30 cellular contexts compared by ENCODE assay signal in genomic region chr7:29639386-29639785, GRCh38.
"Had no signal": no experiment of that assay in that cellular context is flagged by ENCODE, and none has a peak within 500 bp of the region (broad histone marks: within the 10 kb centered on the region; RNA-seq: fewer than 3 reads in every experiment).

No MANE protein-coding gene starts in this region.

- H3K36me3 ChIP-seq: left lung, lower lobe of right lung, pancreas, prostate gland, suprapubic skin, thoracic aorta, tibial artery, upper lobe of right lung had no signal

- FAIRE-seq: islet of Langerhans, kidney, pancreas, urothelium cell line had no signal

- H3K27ac ChIP-seq: left lung, lower lobe of right lung, pancreas, prostate gland, skin epidermis, suprapubic skin, thoracic aorta, tibial artery, upper lobe of right lung had no signal

- H3K4me1 ChIP-seq: left lung, lower lobe of right lung, pancreas, prostate gland, upper lobe of right lung had no signal

- H3K9me3 ChIP-seq: left lung, lower lobe of right lung, pancreas, prostate gland, suprapubic skin, thoracic aorta, tibial artery, upper lobe of right lung had no signal

- ATAC-seq: left colon; left lung; lower lobe of right lung; natural killer cell; pancreas; right cardiac atrium; sciatic nerve; stimulated activated naive B cell treated with anti-CD40 and anti-IgM and Interleukin-4, amounts not matched to agents 10 μg/mL and 1 μg/mL and 100 μg/mL, for 72 hours; stimulated activated naive CD8-positive, alpha-beta T cell treated with anti-CD3 and anti-CD28 coated beads, Interleukin-15, Interleukin-2, amounts not matched to agents 100 U/mL and 50 U/mL, for 24 hours; upper lobe of right lung had no signal

- H3K27me3 ChIP-seq: left lung, pancreas, suprapubic skin, tibial artery, upper lobe of right lung had no signal

- H3K4me3 ChIP-seq: left lung, lower lobe of right lung, pancreas, prostate gland, skin epidermis, suprapubic skin, thoracic aorta, tibial artery, upper lobe of right lung had no signal

- DNase-seq: immature natural killer cell; kidney; left colon; left lung; lower lobe of right lung; mammary epithelial cell; mesenchymal stem cell; naive B cell; natural killer cell; nucleus accumbens; pancreas; posterior cingulate gyrus; retina; right cardiac atrium; stimulated activated CD4-positive, alpha-beta T cell treated with anti-CD3 and anti-CD28 coated beads, Interleukin-12 subunit alpha, Interleukin-12 subunit beta, amount 100 ng/mL, for 4 hours; stimulated activated CD4-positive, alpha-beta T cell treated with anti-CD3 and anti-CD28 coated beads, Interleukin-15, amount 100 ng/mL, for 24 hours; stimulated activated CD4-positive, alpha-beta T cell treated with anti-CD3 and anti-CD28 coated beads, Interleukin-2, amount 100 ng/mL, for 24 hours; stimulated activated CD4-positive, alpha-beta T cell treated with anti-CD3 and anti-CD28 coated beads, Interleukin-4, amount 100 ng/mL, for 1 hour; stimulated activated naive B cell treated with anti-CD40 and anti-IgM and Interleukin-4, amounts not matched to agents 10 μg/mL and 1 μg/mL and 100 μg/mL, for 72 hours; stimulated activated naive CD8-positive, alpha-beta T cell treated with anti-CD3 and anti-CD28 coated beads, Interleukin-15, Interleukin-2, amounts not matched to agents 100 U/mL and 50 U/mL, for 24 hours; tibial artery; trophoblast cell; upper lobe of right lung had no signal
